In the genomic region with DNA sequence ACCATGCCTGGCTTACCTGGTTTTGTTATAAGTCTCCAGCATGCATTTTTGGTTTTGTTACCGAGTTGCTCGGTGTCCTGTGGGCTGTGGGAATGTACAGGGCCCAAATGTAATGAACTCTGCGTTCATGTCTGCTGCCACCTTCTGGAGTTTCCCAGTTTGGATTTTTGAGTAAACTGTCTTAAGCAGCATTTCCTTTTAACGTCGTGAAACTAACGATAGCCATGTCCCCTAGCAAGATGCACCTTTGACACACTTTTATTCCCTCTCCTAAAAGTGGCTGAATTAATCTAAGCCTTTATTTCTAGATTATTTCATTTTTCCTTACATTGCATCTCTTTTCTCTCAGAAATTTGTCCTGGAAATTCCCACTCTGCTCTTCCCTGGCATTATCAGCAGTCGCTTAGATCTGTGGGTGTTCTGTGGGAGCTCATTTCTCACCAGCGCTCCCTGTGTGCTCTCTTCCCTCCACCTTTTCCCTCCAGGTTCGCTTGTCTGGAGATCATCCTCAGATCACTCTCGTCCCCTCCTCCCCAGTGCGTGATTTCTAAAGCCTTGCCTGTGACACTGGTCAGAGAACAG, we compare ENCODE assay signal across 1 cellular context.
TF ChIP-seq lines count a peak whose summit lies in the region.

No MANE protein-coding gene starts in this region.

TF ChIP-seq in HepG2, 621 proteins besides CTCF, POLR2A, EP300 and RAD21:
- TF ChIP-seq MED1 (CRISPR knock-in tag; IDR thresholded peaks at IDR 0.05), result 0 out of 2 replicates have a peak, but pooled peaks have one; percentile 19
